In genomic region chr11:45771194-45771941, GRCh38 we compare ENCODE assay signal across 1 cellular context.
TF ChIP-seq lines count a peak whose summit lies in the region.

No MANE protein-coding gene starts in this region.

TF ChIP-seq in K562, 482 proteins besides CTCF, POLR2A, EP300 and RAD21 (continued from another document and continues in another):
- TF ChIP-seq ZNF518B (CRISPR knock-in tag; IDR thresholded peaks at IDR 0.05), result no peak
- TF ChIP-seq PHF8 (IDR thresholded peaks at IDR 0.05; ENCODE audit: borderline replicate concordance, low read length), result peak; percentile 22; the same call in 1 of the 2 replicates
- TF ChIP-seq RBM25 (IDR thresholded peaks at IDR 0.05; ENCODE audit: low read depth, low read length, severe bottlenecking), result no peak
- no peak for TF ChIP-seq MEF2A (IDR thresholded peaks at IDR 0.05; ENCODE audit: control insufficient read depth, low read depth, low read length)
- no peak for TF ChIP-seq NCOA4 (IDR thresholded peaks at IDR 0.05; ENCODE audit: partially characterized antibody)
- no peak for TF ChIP-seq MCM3 (IDR thresholded peaks at IDR 0.05)
- no peak for TF ChIP-seq POLR2G (IDR thresholded peaks at IDR 0.05; ENCODE audit: low read depth, low read length)
- TF ChIP-seq CREB5 (CRISPR knock-in tag; IDR thresholded peaks at IDR 0.05), result no peak
- TF ChIP-seq RBBP5 (IDR thresholded peaks at IDR 0.05; ENCODE audit: borderline replicate concordance, insufficient read depth, low read length, poor library complexity, severe bottlenecking), result no peak
- TF ChIP-seq LCOR (CRISPR knock-in tag; IDR thresholded peaks at IDR 0.05), result no peak
- no peak for TF ChIP-seq PTBP1 (IDR thresholded peaks at IDR 0.05; ENCODE audit: low read depth, low read length)
- no peak for TF ChIP-seq POLR2B (IDR thresholded peaks at IDR 0.05; ENCODE audit: low read depth, partially characterized antibody)
- TF ChIP-seq GABPB2 (CRISPR knock-in tag; conservative IDR thresholded peaks at IDR 0.05), result no peak
- peak; percentile 85 for TF ChIP-seq HINFP (tag; conservative IDR thresholded peaks at IDR 0.05; ENCODE audit: low read depth)
- peak; percentile 11; the same call in 1 of the 2 replicates for TF ChIP-seq MTA3 (IDR thresholded peaks at IDR 0.05; ENCODE audit: borderline replicate concordance)
- TF ChIP-seq LARP7 (IDR thresholded peaks at IDR 0.05), result no peak
- no peak for TF ChIP-seq CHD7 (IDR thresholded peaks at IDR 0.05; ENCODE audit: low read depth, low read length)
- TF ChIP-seq GATAD2A (IDR thresholded peaks at IDR 0.05), result no peak
- TF ChIP-seq TCFL5 (CRISPR knock-in tag; conservative IDR thresholded peaks at IDR 0.05), result no peak
- TF ChIP-seq NRF1 (conservative IDR thresholded peaks at IDR 0.05 in 1 of 2, IDR thresholded peaks at IDR 0.05 in 1 of 2), result peak in 1 of 2 experiments; percentile 22; a peak in 1 of 4 replicates
- TF ChIP-seq STAG1 (CRISPR knock-in tag; IDR thresholded peaks at IDR 0.05; ENCODE audit: borderline replicate concordance), result peak; percentile 40; the same call in 1 of the 2 replicates
- TF ChIP-seq ZNF57 (CRISPR knock-in tag; IDR thresholded peaks at IDR 0.05), result no peak
- TF ChIP-seq KLF10 (CRISPR knock-in tag; IDR thresholded peaks at IDR 0.05), result no peak
- 0 out of 2 replicates have a peak, but pooled peaks have one; percentile 19 for TF ChIP-seq MYC (IDR thresholded peaks at IDR 0.05; ENCODE audit: low read depth, low read length)
- TF ChIP-seq MYC (CRISPR knock-in tag; IDR thresholded peaks at IDR 0.05; ENCODE audit: borderline replicate concordance, low read depth), result no peak
- TF ChIP-seq ATF7 (IDR thresholded peaks at IDR 0.05), result 0 out of 2 replicates have a peak, but pooled peaks have one; percentile 29
- no peak for TF ChIP-seq SNAPC5 (CRISPR knock-in tag; IDR thresholded peaks at IDR 0.05)
- TF ChIP-seq ZNF407 (IDR thresholded peaks at IDR 0.05; ENCODE audit: low read depth), result no peak
- TF ChIP-seq TAF7 (tag; IDR thresholded peaks at IDR 0.05), result no peak
- no peak for TF ChIP-seq RFX5 (IDR thresholded peaks at IDR 0.05; ENCODE audit: low read depth, low read length)
